In genomic region chr20:59222982-59223610, GRCh38 we compare ENCODE assay signal across 9 cellular contexts. TPM values are rescaled to one million over a fixed set of nuclear protein-coding genes. Genes with fewer than 3 reads are reported as not detected.
DNase-seq lines count a peak whose midpoint lies in the region; ATAC-seq and TF ChIP-seq lines count a peak whose summit lies in the region.
"Had no signal": no experiment of that assay in that cellular context is flagged by ENCODE, and none has a peak within 500 bp of the region (broad histone marks: within the 10 kb centered on the region; RNA-seq: fewer than 3 reads in every experiment).

No MANE protein-coding gene starts in this region.

- H3K27me3 ChIP-seq in vagina, result no peaks in the 10 kb centered on the region
- H3K27me3 ChIP-seq: thyroid gland had no signal

- no peaks in the 10 kb centered on the region for H3K36me3 ChIP-seq in vagina
- H3K36me3 ChIP-seq: thyroid gland had no signal

- H3K36me3 Mint-ChIP-seq in brain (no peaks in the 10 kb centered on the region), mesothelial cell of epicardium (no peaks in the 10 kb centered on the region)

- H3K4me1 Mint-ChIP-seq in brain, result peaks cover 40% of the 10 kb centered on the region
- H3K4me1 Mint-ChIP-seq in mesothelial cell of epicardium, result peaks cover 47% of the 10 kb centered on the region

- no peak for TF ChIP-seq POLR2A in vagina (IDR thresholded peaks at IDR 0.05)

- intact Hi-C loops in Right ventricle myocardium superior (cut with DNase I) (loop anchor here (2.0 to 5.0 kb wide), 2 partner anchors 136 to 351 kb away; no protein-coding TSS in a partner anchor), Right ventricle myocardium inferior (cut with DNase I) (loop anchor here (1.0 to 5.0 kb wide), 3 partner anchors 135 to 353 kb away; no protein-coding TSS in a partner anchor), vagina (cut with DNase I) (loop anchor here (5.0 kb wide), 1 partner anchor 136 kb away; no protein-coding TSS in a partner anchor)

- no peak overlapping the region for H3K27ac ChIP-seq in vagina

- H3K4me1 ChIP-seq in vagina, result peaks cover 23% of the 10 kb centered on the region

- peak overlapping the region; percentile 52 to 67 for H3K4me3 ChIP-seq in vagina

- DNase-seq in Right ventricle myocardium superior, result no peak
- DNase-seq in Right ventricle myocardium inferior (ENCODE audit: missing footprints), result no peak
- no peak for DNase-seq in mesothelial cell of epicardium (ENCODE audit: low spot score in 2 of 2, unreplicated experiment in 2 of 2)
- DNase-seq in vagina (ENCODE audit: extremely low spot score in 2 of 2), result no peak
- DNase-seq in SW 1271 (lab: John Stamatoyannopoulos, UW), result no peak
- no peak for DNase-seq in stimulated activated CD4-positive, alpha-beta T cell treated with anti-CD3 and anti-CD28 coated beads, Interleukin-4, amount 100 ng/mL, for 1 hour

- ATAC-seq in Right ventricle myocardium superior (ENCODE audit: poor library complexity) (peak; percentile 16), Right ventricle myocardium inferior (no peak), GM18502 (IDR thresholded peaks at IDR 0.05; ENCODE audit: poor library complexity, unreplicated experiment) (no peak)

- H3K27me3 Mint-ChIP-seq in brain (peaks cover 25% of the 10 kb centered on the region), mesothelial cell of epicardium (ENCODE audit: low read depth) (peaks cover 47% of the 10 kb centered on the region)

- peaks cover 0 to 6% (median 0%) of the 10 kb centered on the region in 5 experiments for H3K9me3 Mint-ChIP-seq in brain
- H3K9me3 Mint-ChIP-seq in mesothelial cell of epicardium, result no peaks in the 10 kb centered on the region

- H3K4me3 Mint-ChIP-seq in brain (peak overlapping the region; percentile 79 to 86 (median 83)), mesothelial cell of epicardium (peak overlapping the region; percentile 74)

- no peaks in the 10 kb centered on the region for H3K9me3 ChIP-seq in vagina
- H3K9me3 ChIP-seq: thyroid gland had no signal

- peak overlapping the region in 2 of 5 experiments; percentile 26 to 52 for H3K27ac Mint-ChIP-seq in brain
- peak overlapping the region; percentile 67 for H3K27ac Mint-ChIP-seq in mesothelial cell of epicardium

- peak in 1 of 2 experiments; percentile 24 for TF ChIP-seq CTCF in brain (conservative IDR thresholded peaks at IDR 0.05)
- TF ChIP-seq CTCF in mesothelial cell of epicardium (IDR thresholded peaks at IDR 0.05; ENCODE audit: unreplicated experiment), result no peak
- TF ChIP-seq CTCF in vagina (IDR thresholded peaks at IDR 0.05), result no peak

RNA-seq across cellular contexts. Expression of gene ZNF831, which starts 59.5 kb away (rescaled TPM):
- total RNA-seq in Right ventricle myocardium superior (0.08 TPM), Right ventricle myocardium inferior (0.11 TPM), mesothelial cell of epicardium (0.02 to 0.05 TPM (median 0.02 TPM) in 3 replicates), vagina (2.2 TPM)
- polyA plus RNA-seq in brain (ENCODE audit: insufficient read depth, low read depth, low replicate concordance), result 0.07 TPM
